In the genomic region with DNA sequence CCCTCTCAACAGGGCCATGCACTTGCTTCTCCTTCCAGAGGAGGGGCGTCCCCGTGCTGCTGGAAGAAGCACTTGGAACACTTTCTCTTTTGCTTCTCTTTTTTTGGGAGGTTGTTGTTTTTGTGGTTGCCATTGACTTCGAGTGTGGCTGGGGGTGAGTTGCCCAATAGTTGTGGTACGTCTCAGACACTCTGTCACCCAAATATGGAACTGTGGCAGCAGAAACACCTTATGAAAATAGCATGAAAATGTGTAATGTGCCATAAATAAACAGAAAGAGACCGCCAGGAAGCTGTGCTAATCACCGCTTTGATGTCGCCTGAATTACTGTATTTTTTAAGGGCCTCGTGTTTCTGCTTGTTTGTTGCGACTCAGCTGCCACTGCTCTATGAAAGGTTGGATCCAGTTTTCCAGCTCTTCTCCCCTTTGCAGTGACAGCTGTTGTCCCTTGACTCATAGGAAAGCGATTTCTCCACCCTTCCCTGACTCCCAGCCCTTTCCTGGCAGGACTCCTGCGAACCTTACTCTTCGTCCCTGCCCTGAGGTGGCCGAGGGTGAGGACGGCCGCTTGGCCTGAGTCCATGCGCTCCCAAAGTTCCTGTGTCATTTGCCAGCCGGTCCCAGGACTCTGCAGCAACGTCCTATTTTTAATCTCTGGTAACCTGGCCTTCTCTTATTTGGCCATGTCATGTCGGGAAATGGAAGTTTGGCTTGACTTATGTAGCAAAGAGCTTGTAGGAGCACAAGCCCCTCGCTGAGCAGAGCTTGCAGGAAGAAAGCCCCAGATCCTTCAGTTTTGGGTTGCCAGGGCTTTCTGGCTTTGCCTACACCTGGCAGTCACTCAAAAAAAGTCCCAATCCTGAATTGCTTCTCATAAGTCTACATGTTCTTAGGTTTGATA, we compare ENCODE assay signal across 10 cellular contexts.
DNase-seq lines count a peak whose midpoint lies in the region; ATAC-seq and TF ChIP-seq lines count a peak whose summit lies in the region.
"Had no signal": no experiment of that assay in that cellular context is flagged by ENCODE, and none has a peak within 500 bp of the region (broad histone marks: within the 10 kb centered on the region; RNA-seq: fewer than 3 reads in every experiment).

No MANE protein-coding gene starts in this region.

- TF ChIP-seq POLR2A in right lobe of liver (IDR thresholded peaks at IDR 0.05): peak; percentile 58
- no peak for TF ChIP-seq POLR2A in uterus (IDR thresholded peaks at IDR 0.05)

- H3K4me3 Mint-ChIP-seq in brain: peak overlapping the region in 1 of 5 experiments; percentile 24

- TF ChIP-seq CTCF in brain (conservative IDR thresholded peaks at IDR 0.05) (no peak), right lobe of liver (IDR thresholded peaks at IDR 0.05) (no peak), uterus (IDR thresholded peaks at IDR 0.05) (no peak)

- H3K9me3 ChIP-seq in right lobe of liver: no peaks in the 10 kb centered on the region
- no peaks in the 10 kb centered on the region for H3K9me3 ChIP-seq in uterus

- H3K27ac Mint-ChIP-seq in brain: peak overlapping the region; percentile 24 to 97 (median 83)

- H3K4me1 ChIP-seq in right lobe of liver (peaks cover 0 to 20% (median 4%) of the 10 kb centered on the region in 4 donors), uterus (no peaks in the 10 kb centered on the region)

- H3K27me3 ChIP-seq in right lobe of liver (no peaks in the 10 kb centered on the region), uterus (no peaks in the 10 kb centered on the region)

- H3K9me3 Mint-ChIP-seq in brain: peaks cover 8 to 30% (median 19%) of the 10 kb centered on the region in 5 experiments

- peaks cover 7% of the 10 kb centered on the region for H3K27me3 Mint-ChIP-seq in brain

- H3K36me3 ChIP-seq in right lobe of liver (no peaks in the 10 kb centered on the region), uterus (no peaks in the 10 kb centered on the region)

- H3K27ac ChIP-seq in right lobe of liver (peak overlapping the region; percentile 48 to 87 (median 75)), uterus (peak overlapping the region; percentile 5 to 33)

- intact Hi-C loops in right lobe of liver (cut with DNase I) (no loop called here), uterus (cut with DNase I; ENCODE audit: low total_unique reads) (no loop called here)

- WGBS in right lobe of liver (ENCODE audit: insufficient coverage, low coverage, low lambda C conversion rate, missing lambda C conversion rate): 12% methylated on average over 20 of the region's 20 CpGs

- peaks cover 55% of the 10 kb centered on the region for H3K4me1 Mint-ChIP-seq in brain

- DNase-seq in SIG-M5 treated with dmso at 0.1 percent for 504 hours (lab: John Stamatoyannopoulos, UW; ENCODE audit: unreplicated experiment) (peak; percentile 35), SIG-M5 (lab: John Stamatoyannopoulos, UW) (no peak), right lobe of liver (peak; percentile 91 to 95 (median 92)), uterus (peak; percentile 26 to 49)
- no peak for DNase-seq in activated CD8-positive, alpha-beta memory T cell treated with anti-CD3 and anti-CD28 coated beads, Interleukin-2, amount 50 U/mL, for 48 hours
- DNase-seq: activated T-cell treated with anti-CD3 and anti-CD28 coated beads for 4 hours, NCI-H2227 treated with DMSO at 0.1 percent for 48 hours had no signal

- H3K4me3 ChIP-seq in right lobe of liver (peak overlapping the region in 2 of 3 donors; percentile 10 to 34), uterus (no peak overlapping the region)

- ATAC-seq in right lobe of liver: peak; percentile 91 to 94 (median 93)
- ATAC-seq in GM21786 (IDR thresholded peaks at IDR 0.05; ENCODE audit: unreplicated experiment): no peak
- no peak for ATAC-seq in HG03378 (IDR thresholded peaks at IDR 0.05; ENCODE audit: unreplicated experiment)

- H3K36me3 Mint-ChIP-seq in brain: peaks cover 7% of the 10 kb centered on the region

Comparison
In these comparisons a context has a peak if more than half of its experiments do, and no peak if none do; other contexts are left out.
1. DNase-seq: peak in SIG-M5 treated with dmso at 0.1 percent for 504 hours (single experiment), right lobe of liver (3 of 3) and uterus (2 of 2); none in SIG-M5 (single experiment) and activated CD8-positive, alpha-beta memory T cell treated with anti-CD3 and anti-CD28 coated beads, Interleukin-2, amount 50 U/mL, for 48 hours (single experiment).
2. ATAC-seq: peak in right lobe of liver (4 of 4); none in GM21786 (single experiment) and HG03378 (single experiment).
3. H3K4me3 ChIP-seq: peak in right lobe of liver (2 of 3); none in uterus (0 of 2).